ENCODE assay signal across 8 cellular contexts in genomic region chr15:58987036-58987435, GRCh38. TPM values are rescaled to one million over a fixed set of nuclear protein-coding genes. Genes with fewer than 3 reads are reported as not detected.
DNase-seq lines count a peak whose midpoint lies in the region; ATAC-seq and TF ChIP-seq lines count a peak whose summit lies in the region.

No MANE protein-coding gene starts in this region.

- peak overlapping the region; percentile 94 for H3K4me3 Mint-ChIP-seq in HFFc6
- peak overlapping the region; percentile 95 for H3K4me3 Mint-ChIP-seq in activated naive CD8-positive, alpha-beta T cell treated with anti-CD3 and anti-CD28 coated beads, Interleukin-2, amount 50 U/mL, for 24 hours

- intact Hi-C loops in transverse colon (cut with DNase I; ENCODE audit: low total_unique reads), result no loop called here

- H3K36me3 ChIP-seq in BJ (ENCODE audit: control insufficient read depth, insufficient read depth, low read length) (no peaks in the 10 kb centered on the region), transverse colon (no peaks in the 10 kb centered on the region)

- DNase-seq in BJ (ENCODE audit: low read depth) (no peak), HFFc6 (no peak), left kidney (ENCODE audit: low read depth, low spot score) (peak; percentile 22), transverse colon (no peak), pons (ENCODE audit: low spot score) (no peak), hippocampal formation (lab: John Stamatoyannopoulos, UW) (no peak)
- DNase-seq in activated naive CD8-positive, alpha-beta T cell treated with anti-CD3 and anti-CD28 coated beads, Interleukin-2, amount 50 U/mL, for 24 hours, result no peak
- no peak for DNase-seq in stimulated activated naive CD4-positive, alpha-beta T cell (lab: John Stamatoyannopoulos, UW)

- H3K27me3 ChIP-seq in BJ (ENCODE audit: control insufficient read depth, insufficient read depth, low read length) (peaks cover 2% of the 10 kb centered on the region; the same call in 1 of the 2 replicates), transverse colon (no peaks in the 10 kb centered on the region)

- TF ChIP-seq CTCF in BJ (IDR thresholded peaks at IDR 0.05; ENCODE audit: insufficient read depth, low read depth, low read length) (no peak), HFFc6 (IDR thresholded peaks at IDR 0.05) (no peak), transverse colon (IDR thresholded peaks at IDR 0.05) (no peak)

- peaks cover 40% of the 10 kb centered on the region for H3K4me1 Mint-ChIP-seq in HFFc6 (ENCODE audit: low read depth)
- H3K4me1 Mint-ChIP-seq in activated naive CD8-positive, alpha-beta T cell treated with anti-CD3 and anti-CD28 coated beads, Interleukin-2, amount 50 U/mL, for 24 hours, result peaks cover 47% of the 10 kb centered on the region

- POLR2A ChIA-PET in BJ (lab: Charles Lee), result interaction anchor here (0.6 kb wide), 1 partner anchor 24 kb away, joined by 7 read pairs; no protein-coding TSS in a partner anchor

- TF ChIP-seq POLR2A in transverse colon (IDR thresholded peaks at IDR 0.05), result no peak

- H3K4me3 ChIP-seq in BJ (ENCODE audit: low read depth, low read length) (peak overlapping the region; percentile 82), transverse colon (peak overlapping the region; percentile 82 to 97 (median 83))

- H3K27ac Mint-ChIP-seq in HFFc6, result peak overlapping the region; percentile 90
- H3K27ac Mint-ChIP-seq in activated naive CD8-positive, alpha-beta T cell treated with anti-CD3 and anti-CD28 coated beads, Interleukin-2, amount 50 U/mL, for 24 hours, result peak overlapping the region; percentile 87

- 10 to 13% methylated on average over 2 to 9 of the region's 9 CpGs for WGBS in transverse colon (ENCODE audit: low coverage in 1 of 2), 2 donors

- H3K36me3 Mint-ChIP-seq in HFFc6 (ENCODE audit: low read depth), result peaks cover 13% of the 10 kb centered on the region; the same call in 1 of the 2 replicates
- peaks cover 10% of the 10 kb centered on the region for H3K36me3 Mint-ChIP-seq in activated naive CD8-positive, alpha-beta T cell treated with anti-CD3 and anti-CD28 coated beads, Interleukin-2, amount 50 U/mL, for 24 hours (ENCODE audit: low read depth)

- ATAC-seq in activated naive CD8-positive, alpha-beta T cell treated with anti-CD3 and anti-CD28 coated beads, Interleukin-2, amount 50 U/mL, for 24 hours, result no peak

- H3K9me3 Mint-ChIP-seq in HFFc6, result no peaks in the 10 kb centered on the region
- H3K9me3 Mint-ChIP-seq in activated naive CD8-positive, alpha-beta T cell treated with anti-CD3 and anti-CD28 coated beads, Interleukin-2, amount 50 U/mL, for 24 hours, result no peaks in the 10 kb centered on the region

- peak overlapping the region; percentile 93 to 96 (median 94) for H3K27ac ChIP-seq in transverse colon

- in situ Hi-C loops in transverse colon (cut with MboI; ENCODE audit: low pct_ligation_motif_present in 1 of 4, low pct_unique_long_range_greater_than_20kb in 1 of 4, low sequenced_read_pairs in 3 of 4), result loop anchor here in 1 of 4 donors (10.0 kb wide), 1 partner anchor 118 kb away; the partner anchor contains the start of gene CCNB2

- no peaks in the 10 kb centered on the region; the same call in none of the 2 replicates for H3K27me3 Mint-ChIP-seq in HFFc6 (ENCODE audit: insufficient read depth)
- H3K27me3 Mint-ChIP-seq in activated naive CD8-positive, alpha-beta T cell treated with anti-CD3 and anti-CD28 coated beads, Interleukin-2, amount 50 U/mL, for 24 hours, result no peaks in the 10 kb centered on the region

- CTCF ChIA-PET in BJ (lab: Yijun Ruan, JAX), result interaction anchor here (1.4 kb wide), 1 partner anchor 506 kb away, joined by 4 read pairs; no protein-coding TSS in a partner anchor

- TF ChIP-seq EP300 in transverse colon (IDR thresholded peaks at IDR 0.05; ENCODE audit: low read depth), result no peak

- H3K4me1 ChIP-seq in transverse colon, result peaks cover 3 to 32% (median 14%) of the 10 kb centered on the region in 4 donors

- H3K9me3 ChIP-seq in transverse colon, result no peaks in the 10 kb centered on the region

RNA-seq across cellular contexts. Expression of gene RNF111, which starts 0.4 kb away (rescaled TPM):
- polyA plus RNA-seq in BJ (2011; rRNA removed), result 21.6 and 28.7 TPM in 2 replicates
- polyA minus RNA-seq in BJ (2011; rRNA and poly(A)+ RNA removed), result 51.3 and 70.3 TPM in 2 replicates
- 10 to 100 TPM; 29.1 to 32.7 (median 32.4) TPM for total RNA-seq in HFFc6 (2021; fragmentation: NEBNext Ultra II Directional; extraction: Animal tissue kit (Norgen Biotek cat#: 25700))
- total RNA-seq in transverse colon, result 10 to 100 TPM; 16.1 to 93.1 (median 25.3) TPM

RNA-seq across cellular contexts. Expression of gene SLTM, which starts 53.6 kb away (rescaled TPM):
- 14.3 and 25.5 TPM in 2 replicates for polyA plus RNA-seq in BJ (2011; rRNA removed)
- 25.5 and 42.6 TPM in 2 replicates for polyA minus RNA-seq in BJ (2011; rRNA and poly(A)+ RNA removed)
- 10 to 100 TPM; 38.1 to 49.4 (median 45.3) TPM for total RNA-seq in HFFc6 (2021; fragmentation: NEBNext Ultra II Directional; extraction: Animal tissue kit (Norgen Biotek cat#: 25700))
- total RNA-seq in transverse colon, result 100 to 1,000 TPM in 3 of 4 donors, 10 to 100 TPM in 1; 91.9 to 447 (median 143) TPM
